In genomic region chr7:80047856-80048459, GRCh38 we compare ENCODE assay signal across 14 cellular contexts.
DNase-seq lines count a peak whose midpoint lies in the region; ATAC-seq and TF ChIP-seq lines count a peak whose summit lies in the region.
"Had no signal": no experiment of that assay in that cellular context is flagged by ENCODE, and none has a peak within 500 bp of the region (broad histone marks: within the 10 kb centered on the region; RNA-seq: fewer than 3 reads in every experiment).

No MANE protein-coding gene starts in this region.

- no peak overlapping the region for H3K4me3 ChIP-seq in LNCaP clone FGC (ENCODE audit: low read depth, low read length)
- H3K4me3 ChIP-seq: K562, tibial nerve had no signal

- peaks cover 6% of the 10 kb centered on the region for H3K36me3 Mint-ChIP-seq in nephron (ENCODE audit: low read depth)
- H3K36me3 Mint-ChIP-seq in activated CD4-positive, alpha-beta T cell treated with anti-CD3 and anti-CD28 coated beads, Interleukin-2, amount 10 ng/mL, durations not matched to agents 7 days and 5 days (ENCODE audit: low read depth): no peaks in the 10 kb centered on the region

- no peak overlapping the region for H3K27ac Mint-ChIP-seq in nephron
- no peak overlapping the region for H3K27ac Mint-ChIP-seq in activated CD4-positive, alpha-beta T cell treated with anti-CD3 and anti-CD28 coated beads, Interleukin-2, amount 10 ng/mL, durations not matched to agents 7 days and 5 days
- H3K27ac Mint-ChIP-seq: activated naive CD4-positive, alpha-beta T cell treated with anti-CD3 and anti-CD28 coated beads for 36 hours had no signal

- H3K9me3 Mint-ChIP-seq in nephron: peaks cover 7% of the 10 kb centered on the region
- no peaks in the 10 kb centered on the region for H3K9me3 Mint-ChIP-seq in activated CD4-positive, alpha-beta T cell treated with anti-CD3 and anti-CD28 coated beads, Interleukin-2, amount 10 ng/mL, durations not matched to agents 7 days and 5 days

- DNase-seq in NCI-H2171 treated with DMSO at 0.1 percent for 48 hours (lab: John Stamatoyannopoulos, UW) (peak; percentile 76), NCI-H2171 (lab: John Stamatoyannopoulos, UW) (no peak), LNCaP clone FGC (ENCODE audit: low read depth) (no peak), amniotic epithelial cell (ENCODE audit: low read depth) (peak; percentile 29)
- DNase-seq in stimulated activated CD4-positive, alpha-beta T cell treated with anti-CD3 and anti-CD28 coated beads, Interleukin-2, amount 100 ng/mL, for 24 hours: no peak
- DNase-seq in activated CD4-positive, alpha-beta T cell treated with anti-CD3 and anti-CD28 coated beads, Interleukin-2, amount 10 ng/mL, durations not matched to agents 7 days and 5 days: no peak
- DNase-seq: activated naive CD4-positive, alpha-beta T cell treated with anti-CD3 and anti-CD28 coated beads for 36 hours; C1 segment of cervical spinal cord; stimulated activated CD4-positive, alpha-beta T cell treated with anti-CD3 and anti-CD28 coated beads, Interleukin-4, amount 100 ng/mL, for 1 hour; T-helper 9 cell had no signal

- TF ChIP-seq CTCF in LNCaP clone FGC (IDR thresholded peaks at IDR 0.05; ENCODE audit: control insufficient read depth, extremely low read depth, insufficient read depth) (peak; percentile 43; the same call in 1 of the 2 replicates), nephron (IDR thresholded peaks at IDR 0.05; ENCODE audit: unreplicated experiment in 3 of 3) (peak; percentile 50 to 69 (median 53))

- no peaks in the 10 kb centered on the region for H3K4me1 Mint-ChIP-seq in nephron
- no peaks in the 10 kb centered on the region for H3K4me1 Mint-ChIP-seq in activated CD4-positive, alpha-beta T cell treated with anti-CD3 and anti-CD28 coated beads, Interleukin-2, amount 10 ng/mL, durations not matched to agents 7 days and 5 days

- CTCF ChIA-PET in activated CD4-positive, alpha-beta T cell treated with anti-CD3 and anti-CD28 coated beads, Interleukin-2, amount 10 ng/mL, durations not matched to agents 7 days and 5 days (lab: Charles Lee): interaction anchor here (0.6 kb wide), 1 partner anchor 31 kb away, joined by 3 read pairs; no protein-coding TSS in a partner anchor

- no peak overlapping the region for H3K4me3 Mint-ChIP-seq in nephron
- H3K4me3 Mint-ChIP-seq in activated CD4-positive, alpha-beta T cell treated with anti-CD3 and anti-CD28 coated beads, Interleukin-2, amount 10 ng/mL, durations not matched to agents 7 days and 5 days: no peak overlapping the region
- H3K4me3 Mint-ChIP-seq: activated naive CD4-positive, alpha-beta T cell treated with anti-CD3 and anti-CD28 coated beads for 36 hours had no signal

- no peak for ATAC-seq in GM19351 (IDR thresholded peaks at IDR 0.05; ENCODE audit: unreplicated experiment)
- ATAC-seq: K562 had no signal

- no peaks in the 10 kb centered on the region for H3K27me3 Mint-ChIP-seq in nephron (ENCODE audit: low read depth)
- H3K27me3 Mint-ChIP-seq in activated CD4-positive, alpha-beta T cell treated with anti-CD3 and anti-CD28 coated beads, Interleukin-2, amount 10 ng/mL, durations not matched to agents 7 days and 5 days: peaks cover 5% of the 10 kb centered on the region

- POLR2A ChIA-PET in activated CD4-positive, alpha-beta T cell treated with anti-CD3 and anti-CD28 coated beads, Interleukin-2, amount 10 ng/mL, durations not matched to agents 7 days and 5 days (lab: Charles Lee): no interaction called here

Comparison
In these comparisons a context has a peak if more than half of its experiments do, and no peak if none do; other contexts are left out.
1. DNase-seq: peak in NCI-H2171 treated with DMSO at 0.1 percent for 48 hours (single experiment) and amniotic epithelial cell (single experiment); none in NCI-H2171 (single experiment), LNCaP clone FGC (single experiment), stimulated activated CD4-positive, alpha-beta T cell treated with anti-CD3 and anti-CD28 coated beads, Interleukin-2, amount 100 ng/mL, for 24 hours (0 of 2) and activated CD4-positive, alpha-beta T cell treated with anti-CD3 and anti-CD28 coated beads, Interleukin-2, amount 10 ng/mL, durations not matched to agents 7 days and 5 days (single experiment).